Comparison of ENCODE assay signal across 14 cellular contexts in genomic region chr4:39937683-39938268, GRCh38. TPM values are rescaled to one million over a fixed set of nuclear protein-coding genes. Genes with fewer than 3 reads are reported as not detected.
DNase-seq lines count a peak whose midpoint lies in the region; ATAC-seq and TF ChIP-seq lines count a peak whose summit lies in the region.
"Had no signal": no experiment of that assay in that cellular context is flagged by ENCODE, and none has a peak within 500 bp of the region (broad histone marks: within the 10 kb centered on the region; RNA-seq: fewer than 3 reads in every experiment).

No MANE protein-coding gene starts in this region.

- no peaks in the 10 kb centered on the region for H3K9me2 ChIP-seq in SK-N-SH

- no peak for DNase-seq in activated CD8-positive, alpha-beta memory T cell treated with anti-CD3 and anti-CD28 coated beads, Interleukin-2, amount 10 ng/mL, durations not matched to agents 7 days and 5 days
- no peak for DNase-seq in activated CD8-positive, alpha-beta memory T cell treated with anti-CD3 and anti-CD28 coated beads, Interleukin-2, amount 50 U/mL, for 48 hours
- no peak for DNase-seq in stimulated activated naive CD8-positive, alpha-beta T cell treated with anti-CD3 and anti-CD28 coated beads, Interleukin-15, Interleukin-2, amounts not matched to agents 100 U/mL and 50 U/mL, for 24 hours
- no peak for DNase-seq in AG20443 (ENCODE audit: low spot score)
- DNase-seq in SK-N-SH: no peak
- no peak for DNase-seq in NCI-H1417 (lab: John Stamatoyannopoulos, UW)
- DNase-seq: ACHN; activated naive CD4-positive, alpha-beta T cell; foreskin fibroblast; NCI-H1092; nucleus accumbens had no signal

- peaks cover 61% of the 10 kb centered on the region for H3K4me1 Mint-ChIP-seq in activated CD8-positive, alpha-beta memory T cell treated with anti-CD3 and anti-CD28 coated beads, Interleukin-2, amount 10 ng/mL, durations not matched to agents 7 days and 5 days
- peaks cover 63% of the 10 kb centered on the region for H3K4me1 Mint-ChIP-seq in activated naive CD8-positive, alpha-beta T cell (ENCODE audit: low read depth)

- no peak for TF ChIP-seq RAD21 in SK-N-SH (IDR thresholded peaks at IDR 0.05; ENCODE audit: low read length)

- H3K4me3 ChIP-seq in SK-N-SH (ENCODE audit: low read depth in 2 of 2, low read length in 1 of 2): no peak overlapping the region

- no peaks in the 10 kb centered on the region for H3K9me3 ChIP-seq in SK-N-SH

- no peak for TF ChIP-seq EP300 in SK-N-SH (IDR thresholded peaks at IDR 0.05; ENCODE audit: borderline replicate concordance in 1 of 2, low read depth in 1 of 2, low read length in 1 of 2)

- H2AFZ ChIP-seq in SK-N-SH (ENCODE audit: low read depth): no peak overlapping the region

- H3K27ac Mint-ChIP-seq in activated CD8-positive, alpha-beta memory T cell treated with anti-CD3 and anti-CD28 coated beads, Interleukin-2, amount 10 ng/mL, durations not matched to agents 7 days and 5 days: peak overlapping the region; percentile 21
- H3K27ac Mint-ChIP-seq in activated naive CD8-positive, alpha-beta T cell: peak overlapping the region; percentile 50
- H3K27ac Mint-ChIP-seq: dendritic cell treated with granulocyte-macrophage colony-stimulating factor and Interleukin-4, amounts not matched to agents 40 ng/mL and 50 ng/mL, for 4 days had no signal

- POLR2A ChIA-PET in SK-N-SH (lab: Yijun Ruan, JAX): no interaction called here

- no peak for ATAC-seq in activated CD8-positive, alpha-beta memory T cell treated with anti-CD3 and anti-CD28 coated beads, Interleukin-2, amount 10 ng/mL, durations not matched to agents 7 days and 5 days
- peak; percentile 49 for ATAC-seq in HG02642 (IDR thresholded peaks at IDR 0.05; ENCODE audit: poor library complexity, unreplicated experiment)
- ATAC-seq in stimulated activated naive CD8-positive, alpha-beta T cell treated with anti-CD3 and anti-CD28 coated beads, Interleukin-15, Interleukin-2, amounts not matched to agents 100 U/mL and 50 U/mL, for 24 hours: peak; percentile 63

- peaks cover 45% of the 10 kb centered on the region for H4K20me1 ChIP-seq in SK-N-SH (ENCODE audit: insufficient read depth)

- H3K9me3 Mint-ChIP-seq in activated CD8-positive, alpha-beta memory T cell treated with anti-CD3 and anti-CD28 coated beads, Interleukin-2, amount 10 ng/mL, durations not matched to agents 7 days and 5 days (ENCODE audit: low read depth): no peaks in the 10 kb centered on the region
- no peaks in the 10 kb centered on the region for H3K9me3 Mint-ChIP-seq in activated naive CD8-positive, alpha-beta T cell (ENCODE audit: low read depth)
- H3K9me3 Mint-ChIP-seq: dendritic cell treated with granulocyte-macrophage colony-stimulating factor and Interleukin-4, amounts not matched to agents 40 ng/mL and 50 ng/mL, for 4 days had no signal

- H3F3A ChIP-seq in SK-N-SH (replicated peaks; ENCODE audit: insufficient read depth): peaks cover 8% of the 10 kb centered on the region

- peaks cover 26% of the 10 kb centered on the region for H3K36me3 Mint-ChIP-seq in activated CD8-positive, alpha-beta memory T cell treated with anti-CD3 and anti-CD28 coated beads, Interleukin-2, amount 10 ng/mL, durations not matched to agents 7 days and 5 days
- H3K36me3 Mint-ChIP-seq in activated naive CD8-positive, alpha-beta T cell: peaks cover 3% of the 10 kb centered on the region

- peaks cover 100% of the 10 kb centered on the region for H3K79me2 ChIP-seq in SK-N-SH (ENCODE audit: insufficient read depth)

- H3K27me3 ChIP-seq in SK-N-SH (ENCODE audit: insufficient read depth): no peaks in the 10 kb centered on the region

- no peak overlapping the region for H3K4me2 ChIP-seq in SK-N-SH

- no peak overlapping the region for H3K27ac ChIP-seq in SK-N-SH (ENCODE audit: low read depth in 2 of 2, low read length in 1 of 2)

- CTCF ChIA-PET in activated CD8-positive, alpha-beta memory T cell treated with anti-CD3 and anti-CD28 coated beads, Interleukin-2, amount 10 ng/mL, durations not matched to agents 7 days and 5 days (lab: Charles Lee): no interaction called here
- CTCF ChIA-PET in SK-N-SH (lab: Yijun Ruan, JAX): interaction anchor here (1.1 kb wide), 1 partner anchor 41 kb away, joined by 3 read pairs; no protein-coding TSS in a partner anchor

- H3K4me3 Mint-ChIP-seq in activated CD8-positive, alpha-beta memory T cell treated with anti-CD3 and anti-CD28 coated beads, Interleukin-2, amount 10 ng/mL, durations not matched to agents 7 days and 5 days: no peak overlapping the region
- no peak overlapping the region for H3K4me3 Mint-ChIP-seq in activated naive CD8-positive, alpha-beta T cell
- H3K4me3 Mint-ChIP-seq: dendritic cell treated with granulocyte-macrophage colony-stimulating factor and Interleukin-4, amounts not matched to agents 40 ng/mL and 50 ng/mL, for 4 days had no signal

- no peak for TF ChIP-seq CTCF in SK-N-SH (IDR thresholded peaks at IDR 0.05)

- H3K9ac ChIP-seq in SK-N-SH: no peak overlapping the region

- WGBS in SK-N-SH (ENCODE audit: low lambda C conversion rate): 96% methylated on average over 2 of the region's 2 CpGs

- H3K36me3 ChIP-seq in SK-N-SH (replicated peaks in 1 of 2; ENCODE audit: control insufficient read depth in 1 of 2, insufficient read depth in 2 of 2, low read length in 1 of 2): peaks cover 0 to 11% of the 10 kb centered on the region in 2 experiments

- no peaks in the 10 kb centered on the region for H3K27me3 Mint-ChIP-seq in activated CD8-positive, alpha-beta memory T cell treated with anti-CD3 and anti-CD28 coated beads, Interleukin-2, amount 10 ng/mL, durations not matched to agents 7 days and 5 days
- H3K27me3 Mint-ChIP-seq in activated naive CD8-positive, alpha-beta T cell: no peaks in the 10 kb centered on the region
- H3K27me3 Mint-ChIP-seq: dendritic cell treated with granulocyte-macrophage colony-stimulating factor and Interleukin-4, amounts not matched to agents 40 ng/mL and 50 ng/mL, for 4 days had no signal

- peaks cover 4 to 12% of the 10 kb centered on the region in 2 experiments; a peak in 2 of 4 replicates for H3K4me1 ChIP-seq in SK-N-SH (ENCODE audit: control insufficient read depth in 1 of 2, insufficient read depth in 2 of 2, low read depth in 1 of 2, low read length in 1 of 2)

TF ChIP-seq in SK-N-SH, 30 proteins besides CTCF, POLR2A, EP300 and RAD21 (continues in another document):
- TF ChIP-seq, protein P1, sequence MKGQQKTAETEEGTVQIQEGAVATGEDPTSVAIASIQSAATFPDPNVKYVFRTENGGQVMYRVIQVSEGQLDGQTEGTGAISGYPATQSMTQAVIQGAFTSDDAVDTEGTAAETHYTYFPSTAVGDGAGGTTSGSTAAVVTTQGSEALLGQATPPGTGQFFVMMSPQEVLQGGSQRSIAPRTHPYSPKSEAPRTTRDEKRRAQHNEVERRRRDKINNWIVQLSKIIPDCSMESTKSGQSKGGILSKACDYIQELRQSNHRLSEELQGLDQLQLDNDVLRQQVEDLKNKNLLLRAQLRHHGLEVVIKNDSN (IDR thresholded peaks at IDR 0.05; ENCODE audit: borderline replicate concordance, low read depth): no peak
- TF ChIP-seq TAF1 (IDR thresholded peaks at IDR 0.05; ENCODE audit: borderline replicate concordance, low read depth, low read length): no peak
- TF ChIP-seq SIN3A (IDR thresholded peaks at IDR 0.05; ENCODE audit: borderline replicate concordance, low read depth, low read length): no peak
- no peak for TF ChIP-seq RFX5 (IDR thresholded peaks at IDR 0.05; ENCODE audit: low read length)
- TF ChIP-seq, protein P2, sequence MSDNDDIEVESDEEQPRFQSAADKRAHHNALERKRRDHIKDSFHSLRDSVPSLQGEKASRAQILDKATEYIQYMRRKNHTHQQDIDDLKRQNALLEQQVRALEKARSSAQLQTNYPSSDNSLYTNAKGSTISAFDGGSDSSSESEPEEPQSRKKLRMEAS (IDR thresholded peaks at IDR 0.05; ENCODE audit: low read depth): no peak
- TF ChIP-seq EZH2phosphoT487 (IDR thresholded peaks at IDR 0.05; ENCODE audit: borderline replicate concordance, low read depth): no peak
- no peak for TF ChIP-seq RCOR1 (IDR thresholded peaks at IDR 0.05; ENCODE audit: low read length)
- TF ChIP-seq, protein P3, sequence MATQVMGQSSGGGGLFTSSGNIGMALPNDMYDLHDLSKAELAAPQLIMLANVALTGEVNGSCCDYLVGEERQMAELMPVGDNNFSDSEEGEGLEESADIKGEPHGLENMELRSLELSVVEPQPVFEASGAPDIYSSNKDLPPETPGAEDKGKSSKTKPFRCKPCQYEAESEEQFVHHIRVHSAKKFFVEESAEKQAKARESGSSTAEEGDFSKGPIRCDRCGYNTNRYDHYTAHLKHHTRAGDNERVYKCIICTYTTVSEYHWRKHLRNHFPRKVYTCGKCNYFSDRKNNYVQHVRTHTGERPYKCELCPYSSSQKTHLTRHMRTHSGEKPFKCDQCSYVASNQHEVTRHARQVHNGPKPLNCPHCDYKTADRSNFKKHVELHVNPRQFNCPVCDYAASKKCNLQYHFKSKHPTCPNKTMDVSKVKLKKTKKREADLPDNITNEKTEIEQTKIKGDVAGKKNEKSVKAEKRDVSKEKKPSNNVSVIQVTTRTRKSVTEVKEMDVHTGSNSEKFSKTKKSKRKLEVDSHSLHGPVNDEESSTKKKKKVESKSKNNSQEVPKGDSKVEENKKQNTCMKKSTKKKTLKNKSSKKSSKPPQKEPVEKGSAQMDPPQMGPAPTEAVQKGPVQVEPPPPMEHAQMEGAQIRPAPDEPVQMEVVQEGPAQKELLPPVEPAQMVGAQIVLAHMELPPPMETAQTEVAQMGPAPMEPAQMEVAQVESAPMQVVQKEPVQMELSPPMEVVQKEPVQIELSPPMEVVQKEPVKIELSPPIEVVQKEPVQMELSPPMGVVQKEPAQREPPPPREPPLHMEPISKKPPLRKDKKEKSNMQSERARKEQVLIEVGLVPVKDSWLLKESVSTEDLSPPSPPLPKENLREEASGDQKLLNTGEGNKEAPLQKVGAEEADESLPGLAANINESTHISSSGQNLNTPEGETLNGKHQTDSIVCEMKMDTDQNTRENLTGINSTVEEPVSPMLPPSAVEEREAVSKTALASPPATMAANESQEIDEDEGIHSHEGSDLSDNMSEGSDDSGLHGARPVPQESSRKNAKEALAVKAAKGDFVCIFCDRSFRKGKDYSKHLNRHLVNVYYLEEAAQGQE (IDR thresholded peaks at IDR 0.05; ENCODE audit: low read depth, low read length): no peak
- TF ChIP-seq YY1 (IDR thresholded peaks at IDR 0.05; ENCODE audit: low read depth): no peak

RNA-seq across cellular contexts. Expression of gene PDS5A, which starts 39.9 kb away (rescaled TPM):
- 100 to 1,000 TPM; 115 to 116 TPM for total RNA-seq in activated CD8-positive, alpha-beta memory T cell treated with anti-CD3 and anti-CD28 coated beads, Interleukin-2, amount 10 ng/mL, durations not matched to agents 7 days and 5 days
- polyA plus RNA-seq in SK-N-SH (2012; rRNA removed): 14.1 and 18.1 TPM in 2 replicates
- polyA plus RNA-seq in SK-N-SH (2012; cell fraction: cytosol; rRNA removed): 22.0 and 23.7 TPM in 2 replicates
- polyA plus RNA-seq in SK-N-SH (2012; cell fraction: nucleus; rRNA removed): 10.5 and 21.5 TPM in 2 replicates
